In the genomic region with DNA sequence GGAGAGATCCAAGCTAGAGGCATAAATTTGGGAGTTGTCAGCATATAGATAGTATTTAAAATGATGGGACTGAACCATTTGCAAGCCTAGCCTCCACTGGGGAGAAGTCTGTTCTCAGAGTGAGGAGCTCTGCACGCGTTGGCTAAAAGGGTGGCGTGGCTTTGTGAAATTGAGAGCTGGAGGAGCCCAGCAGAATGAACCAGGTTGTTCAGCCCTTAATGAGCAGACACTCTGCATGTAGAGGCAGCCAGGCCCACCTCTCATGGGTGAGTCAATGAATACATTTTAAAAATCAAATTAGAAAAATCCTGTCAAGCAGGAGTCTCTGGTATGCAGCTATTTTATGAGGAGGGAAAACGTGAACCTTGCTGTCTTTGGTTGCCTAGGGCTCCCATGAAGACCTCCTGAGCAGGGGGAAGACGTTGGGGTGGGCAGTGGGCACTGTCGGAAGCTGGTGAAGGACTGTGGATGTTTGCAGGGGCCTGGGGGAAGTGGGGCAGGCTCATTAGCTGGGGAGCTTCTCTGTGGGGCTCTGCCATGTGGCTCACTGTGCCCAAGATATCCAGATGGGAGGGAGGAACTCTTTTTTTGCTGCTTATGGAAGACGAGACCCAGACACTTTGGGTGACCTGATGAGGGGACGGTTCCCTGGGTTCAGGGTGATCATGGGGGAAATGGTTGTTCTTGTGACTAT, we compare ENCODE assay signal across 17 cellular contexts. TPM values are rescaled to one million over a fixed set of nuclear protein-coding genes. Genes with fewer than 3 reads are reported as not detected.
DNase-seq lines count a peak whose midpoint lies in the region; ATAC-seq, FAIRE-seq and TF ChIP-seq lines count a peak whose summit lies in the region.
"Had no signal": no experiment of that assay in that cellular context is flagged by ENCODE, and none has a peak within 500 bp of the region (broad histone marks: within the 10 kb centered on the region; RNA-seq: fewer than 3 reads in every experiment).

No MANE protein-coding gene starts in this region.

- no peak for TF ChIP-seq POLR2A in GM12892 (IDR thresholded peaks at IDR 0.05; ENCODE audit: low read depth, low read length)

- H3K4me1 Mint-ChIP-seq in activated naive CD8-positive, alpha-beta T cell treated with anti-CD3 and anti-CD28 coated beads, Interleukin-2, amount 50 U/mL, for 24 hours, result peaks cover 2% of the 10 kb centered on the region
- peaks cover 5% of the 10 kb centered on the region for H3K4me1 Mint-ChIP-seq in activated naive CD8-positive, alpha-beta T cell treated with anti-CD3 and anti-CD28 coated beads for 36 hours
- H3K4me1 Mint-ChIP-seq in dendritic cell treated with granulocyte-macrophage colony-stimulating factor and Interleukin-4, amounts not matched to agents 40 ng/mL and 50 ng/mL, for 4 days (ENCODE audit: low read depth), result peaks cover 61% of the 10 kb centered on the region

- H3K27ac Mint-ChIP-seq in activated naive CD8-positive, alpha-beta T cell treated with anti-CD3 and anti-CD28 coated beads, Interleukin-2, amount 50 U/mL, for 24 hours, result peak overlapping the region; percentile 46
- H3K27ac Mint-ChIP-seq in activated naive CD8-positive, alpha-beta T cell treated with anti-CD3 and anti-CD28 coated beads for 36 hours, result no peak overlapping the region
- H3K27ac Mint-ChIP-seq in dendritic cell treated with granulocyte-macrophage colony-stimulating factor and Interleukin-4, amounts not matched to agents 40 ng/mL and 50 ng/mL, for 4 days, result peak overlapping the region; percentile 32
- H3K27ac Mint-ChIP-seq: activated naive CD8-positive, alpha-beta T cell treated with anti-CD3 and anti-CD28 coated beads, Interleukin-2, amount 10 ng/mL, durations not matched to agents 7 days and 5 days; CD8-positive, alpha-beta memory T cell had no signal

- H3K4me3 ChIP-seq in rectal smooth muscle tissue (ENCODE audit: low read length), result no peak overlapping the region
- H3K4me3 ChIP-seq: cardiac muscle cell had no signal

- H3K27me3 ChIP-seq in rectal smooth muscle tissue (ENCODE audit: control insufficient read depth, insufficient read depth, low read length), result no peaks in the 10 kb centered on the region

- peak overlapping the region; percentile 43 for H3K27ac ChIP-seq in rectal smooth muscle tissue (ENCODE audit: low read depth, low read length)
- H3K27ac ChIP-seq: cardiac muscle cell had no signal

- peaks cover 35% of the 10 kb centered on the region for H3K4me1 ChIP-seq in rectal smooth muscle tissue (ENCODE audit: control insufficient read depth, insufficient read depth, low read length)

- peaks cover 11% of the 10 kb centered on the region for H3K36me3 Mint-ChIP-seq in activated naive CD8-positive, alpha-beta T cell treated with anti-CD3 and anti-CD28 coated beads, Interleukin-2, amount 50 U/mL, for 24 hours (ENCODE audit: low read depth)
- H3K36me3 Mint-ChIP-seq in activated naive CD8-positive, alpha-beta T cell treated with anti-CD3 and anti-CD28 coated beads for 36 hours, result peaks cover 26% of the 10 kb centered on the region
- peaks cover 37% of the 10 kb centered on the region for H3K36me3 Mint-ChIP-seq in dendritic cell treated with granulocyte-macrophage colony-stimulating factor and Interleukin-4, amounts not matched to agents 40 ng/mL and 50 ng/mL, for 4 days (ENCODE audit: low read depth)

- intact Hi-C loops in dendritic cell treated with granulocyte-macrophage colony-stimulating factor and Interleukin-4, amounts not matched to agents 40 ng/mL and 50 ng/mL, for 4 days (cut with micrococcal nuclease), result no loop called here

- no peak for DNase-seq in activated naive CD8-positive, alpha-beta T cell treated with anti-CD3 and anti-CD28 coated beads, Interleukin-2, amount 50 U/mL, for 24 hours
- DNase-seq in activated naive CD8-positive, alpha-beta T cell treated with anti-CD3 and anti-CD28 coated beads for 36 hours, result no peak
- no peak for DNase-seq in NCI-H446 treated with DMSO at 0.1 percent for 48 hours (lab: John Stamatoyannopoulos, UW)
- DNase-seq in GM12892 (ENCODE audit: insufficient read length), result no peak
- no peak for DNase-seq in central memory CD4-positive, alpha-beta T cell
- DNase-seq: activated CD4-positive, alpha-beta T cell treated with anti-CD3 and anti-CD28 coated beads, Interleukin-2, amount 50 U/mL, for 4 hours; activated naive CD8-positive, alpha-beta T cell treated with anti-CD3 and anti-CD28 coated beads, Interleukin-2, amount 10 ng/mL, durations not matched to agents 7 days and 5 days; CD8-positive, alpha-beta memory T cell; effector memory CD4-positive, alpha-beta T cell; H9; MV-4-11; NCI-H187 treated with DMSO at 0.1 percent for 48 hours; NCI-H446 had no signal

- ATAC-seq in activated naive CD8-positive, alpha-beta T cell treated with anti-CD3 and anti-CD28 coated beads, Interleukin-2, amount 50 U/mL, for 24 hours, result no peak
- ATAC-seq in GM21825 (IDR thresholded peaks at IDR 0.05; ENCODE audit: unreplicated experiment), result no peak

- H3K36me3 ChIP-seq in rectal smooth muscle tissue (ENCODE audit: control insufficient read depth, insufficient read depth, low read length), result no peaks in the 10 kb centered on the region
- H3K36me3 ChIP-seq: cardiac muscle cell had no signal

- FAIRE-seq in GM12892 (lab: Jason Lieb, UNC), result no peak

- no peak overlapping the region for H3K9ac ChIP-seq in rectal smooth muscle tissue (ENCODE audit: low read length)

- H3K27me3 Mint-ChIP-seq in activated naive CD8-positive, alpha-beta T cell treated with anti-CD3 and anti-CD28 coated beads, Interleukin-2, amount 50 U/mL, for 24 hours, result no peaks in the 10 kb centered on the region
- H3K27me3 Mint-ChIP-seq in activated naive CD8-positive, alpha-beta T cell treated with anti-CD3 and anti-CD28 coated beads for 36 hours, result no peaks in the 10 kb centered on the region
- no peaks in the 10 kb centered on the region for H3K27me3 Mint-ChIP-seq in dendritic cell treated with granulocyte-macrophage colony-stimulating factor and Interleukin-4, amounts not matched to agents 40 ng/mL and 50 ng/mL, for 4 days
- H3K27me3 Mint-ChIP-seq: activated naive CD8-positive, alpha-beta T cell treated with anti-CD3 and anti-CD28 coated beads, Interleukin-2, amount 10 ng/mL, durations not matched to agents 7 days and 5 days; CD8-positive, alpha-beta memory T cell had no signal

- peak overlapping the region; percentile 27 for H3K4me3 Mint-ChIP-seq in activated naive CD8-positive, alpha-beta T cell treated with anti-CD3 and anti-CD28 coated beads, Interleukin-2, amount 50 U/mL, for 24 hours
- H3K4me3 Mint-ChIP-seq in activated naive CD8-positive, alpha-beta T cell treated with anti-CD3 and anti-CD28 coated beads for 36 hours, result no peak overlapping the region
- no peak overlapping the region for H3K4me3 Mint-ChIP-seq in dendritic cell treated with granulocyte-macrophage colony-stimulating factor and Interleukin-4, amounts not matched to agents 40 ng/mL and 50 ng/mL, for 4 days
- H3K4me3 Mint-ChIP-seq: activated naive CD8-positive, alpha-beta T cell treated with anti-CD3 and anti-CD28 coated beads, Interleukin-2, amount 10 ng/mL, durations not matched to agents 7 days and 5 days; H9 had no signal

- no peaks in the 10 kb centered on the region for H3K9me3 Mint-ChIP-seq in activated naive CD8-positive, alpha-beta T cell treated with anti-CD3 and anti-CD28 coated beads, Interleukin-2, amount 50 U/mL, for 24 hours
- H3K9me3 Mint-ChIP-seq in activated naive CD8-positive, alpha-beta T cell treated with anti-CD3 and anti-CD28 coated beads for 36 hours, result no peaks in the 10 kb centered on the region
- no peaks in the 10 kb centered on the region for H3K9me3 Mint-ChIP-seq in dendritic cell treated with granulocyte-macrophage colony-stimulating factor and Interleukin-4, amounts not matched to agents 40 ng/mL and 50 ng/mL, for 4 days
- H3K9me3 Mint-ChIP-seq: activated naive CD8-positive, alpha-beta T cell treated with anti-CD3 and anti-CD28 coated beads, Interleukin-2, amount 10 ng/mL, durations not matched to agents 7 days and 5 days; CD8-positive, alpha-beta memory T cell; H9 had no signal

RNA-seq across cellular contexts. Expression of gene TMCC2, which starts 18.8 kb away (rescaled TPM):
- total RNA-seq in activated naive CD8-positive, alpha-beta T cell treated with anti-CD3 and anti-CD28 coated beads for 36 hours, result 10 to 100 TPM; 13.3 to 14.0 TPM
- 1.1 TPM for polyA plus RNA-seq in GM12892 (2012; ENCODE audit: missing spikeins)

RNA-seq across cellular contexts. Expression of gene DSTYK, which starts 35.1 kb away (rescaled TPM):
- 10 to 100 TPM; 14.0 to 14.4 TPM for total RNA-seq in activated naive CD8-positive, alpha-beta T cell treated with anti-CD3 and anti-CD28 coated beads for 36 hours
- 2.0 TPM for polyA plus RNA-seq in GM12892 (2012; ENCODE audit: missing spikeins)
